1 cellular context compared by ENCODE assay signal in genomic region chr11:68990995-68991780, GRCh38.
TF ChIP-seq lines count a peak whose summit lies in the region.

No MANE protein-coding gene starts in this region.

TF ChIP-seq in IMR-90, 13 proteins besides CTCF, POLR2A, EP300 and RAD21:
- TF ChIP-seq MXI1 (IDR thresholded peaks at IDR 0.05; ENCODE audit: borderline replicate concordance, low read depth, low read length) = no peak
- no peak for TF ChIP-seq MAFK (IDR thresholded peaks at IDR 0.05; ENCODE audit: low read depth, low read length)
- TF ChIP-seq CHD1 (IDR thresholded peaks at IDR 0.05; ENCODE audit: low read depth, low read length) = no peak
